Comparison of ENCODE assay signal across 10 cellular contexts in the genomic region with DNA sequence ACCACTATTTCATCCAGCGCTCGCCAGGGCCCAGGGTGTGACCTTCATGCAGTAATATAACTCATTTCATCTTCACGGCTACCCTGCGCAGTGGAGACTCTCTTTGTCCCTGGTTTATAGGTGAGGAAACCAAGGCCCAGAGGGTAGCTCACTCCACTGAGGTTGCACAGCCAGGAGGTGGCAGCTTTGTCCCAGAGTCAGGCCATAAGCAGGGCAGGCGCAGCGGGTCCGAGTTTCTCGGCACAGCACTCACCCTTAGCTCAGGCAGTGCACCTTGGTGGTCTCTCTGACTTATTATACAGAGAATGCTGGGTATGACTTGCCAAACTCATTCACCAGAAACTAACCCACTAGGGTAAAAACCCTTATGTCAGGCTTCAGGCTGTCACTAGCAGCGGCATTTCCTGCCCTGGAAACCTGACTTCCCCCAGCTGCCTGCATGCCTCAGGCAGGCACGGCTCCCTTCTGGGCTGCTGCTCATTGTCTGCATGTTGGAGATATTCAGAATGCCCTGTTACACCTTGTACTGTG. TPM values are rescaled to one million over a fixed set of nuclear protein-coding genes. Genes with fewer than 3 reads are reported as not detected.
DNase-seq lines count a peak whose midpoint lies in the region; ATAC-seq and TF ChIP-seq lines count a peak whose summit lies in the region.
"Had no signal": no experiment of that assay in that cellular context is flagged by ENCODE, and none has a peak within 500 bp of the region (broad histone marks: within the 10 kb centered on the region; RNA-seq: fewer than 3 reads in every experiment).

No MANE protein-coding gene starts in this region.

- H3K27me3 Mint-ChIP-seq in GM23338 (ENCODE audit: insufficient read depth, low read depth, poor library complexity) (peaks cover 7% of the 10 kb centered on the region), natural killer cell (ENCODE audit: low read depth in 2 of 2) (no peaks in the 10 kb centered on the region)
- H3K27me3 Mint-ChIP-seq: stimulated activated naive CD8-positive, alpha-beta T cell treated with anti-CD3 and anti-CD28 coated beads, Interleukin-15, Interleukin-2, amounts not matched to agents 100 ng/mL and 50 ng/mL, for 24 hours had no signal

- CTCF ChIA-PET in RWPE1 (lab: Yijun Ruan, JAX) = interaction anchor here (0.6 to 1.0 kb wide), 2 partner anchors 90 to 649 kb away, joined by 3 to 4 read pairs; no protein-coding TSS in a partner anchor

- H3K27me3 ChIP-seq in GM23338 (ENCODE audit: insufficient read depth) = no peaks in the 10 kb centered on the region
- H3K27me3 ChIP-seq in uterus = no peaks in the 10 kb centered on the region

- no peak overlapping the region for H2AFZ ChIP-seq in GM23338

- peak overlapping the region; percentile 92 for H3K27ac Mint-ChIP-seq in GM23338
- H3K27ac Mint-ChIP-seq in natural killer cell = peak overlapping the region; percentile 84 to 93
- H3K27ac Mint-ChIP-seq: stimulated activated naive CD8-positive, alpha-beta T cell treated with anti-CD3 and anti-CD28 coated beads, Interleukin-15, Interleukin-2, amounts not matched to agents 100 ng/mL and 50 ng/mL, for 24 hours had no signal

- no peak for TF ChIP-seq POLR2A in uterus (IDR thresholded peaks at IDR 0.05)

- H3K4me1 Mint-ChIP-seq in GM23338 = peaks cover 47% of the 10 kb centered on the region
- peaks cover 39 to 60% of the 10 kb centered on the region in 2 donors for H3K4me1 Mint-ChIP-seq in natural killer cell

- ATAC-seq in GM23338 = no peak
- peak in 2 of 3 donors; percentile 68 to 85 for ATAC-seq in natural killer cell
- ATAC-seq in GM21526 (IDR thresholded peaks at IDR 0.05; ENCODE audit: low FRiP score, unreplicated experiment) = no peak
- ATAC-seq: Right ventricle myocardium inferior had no signal

- no peaks in the 10 kb centered on the region for H3K9me3 Mint-ChIP-seq in GM23338
- H3K9me3 Mint-ChIP-seq in natural killer cell = no peaks in the 10 kb centered on the region
- H3K9me3 Mint-ChIP-seq: stimulated activated naive CD8-positive, alpha-beta T cell treated with anti-CD3 and anti-CD28 coated beads, Interleukin-15, Interleukin-2, amounts not matched to agents 100 ng/mL and 50 ng/mL, for 24 hours had no signal

- no peaks in the 10 kb centered on the region for H3K9me2 ChIP-seq in GM23338 (ENCODE audit: insufficient read depth)

- H3K36me3 ChIP-seq in GM23338 (ENCODE audit: insufficient read depth) = peaks cover 5% of the 10 kb centered on the region; the same call in 1 of the 2 replicates
- no peaks in the 10 kb centered on the region for H3K36me3 ChIP-seq in uterus

- POLR2A ChIA-PET in RWPE1 (lab: Yijun Ruan, JAX; ENCODE audit: low non-redundant PET) = interaction anchor here (0.5 kb wide), 1 partner anchor 287 kb away, joined by 5 read pairs; no protein-coding TSS in a partner anchor

- H3K27ac ChIP-seq in GM23338 (ENCODE audit: low read depth) (peak overlapping the region; percentile 99), RWPE1 (peak overlapping the region; percentile 99), uterus (no peak overlapping the region)

- peaks cover 5% of the 10 kb centered on the region for H4K20me1 ChIP-seq in GM23338 (replicated peaks; ENCODE audit: insufficient read depth)

- H3K4me1 ChIP-seq in GM23338 (ENCODE audit: insufficient read depth) (peaks cover 27% of the 10 kb centered on the region), uterus (peaks cover 0 to 14% of the 10 kb centered on the region in 2 donors)

- no peaks in the 10 kb centered on the region for H3K9me3 ChIP-seq in uterus

- TF ChIP-seq CTCF in GM23338 (conservative IDR thresholded peaks at IDR 0.05; ENCODE audit: low read depth in 2 of 2) (peak in 1 of 2 experiments; percentile 55; a peak in 2 of 4 replicates), RWPE1 (conservative IDR thresholded peaks at IDR 0.05; ENCODE audit: low read depth) (no peak), choroid plexus epithelial cell (conservative IDR thresholded peaks at IDR 0.05; ENCODE audit: low read depth, low read length) (peak; percentile 5), natural killer cell (IDR thresholded peaks at IDR 0.05) (no peak), uterus (IDR thresholded peaks at IDR 0.05) (no peak)

- peaks cover 22% of the 10 kb centered on the region for H3K36me3 Mint-ChIP-seq in GM23338 (ENCODE audit: low read depth)
- no peaks in the 10 kb centered on the region for H3K36me3 Mint-ChIP-seq in natural killer cell

- peaks cover 11% of the 10 kb centered on the region for H3F3A ChIP-seq in GM23338 (replicated peaks; ENCODE audit: low read depth)

- H3K4me2 ChIP-seq in GM23338 = no peak overlapping the region

- H3K79me2 ChIP-seq in GM23338 (replicated peaks; ENCODE audit: insufficient read depth) = peaks cover 67% of the 10 kb centered on the region

- DNase-seq in GM23338 (ENCODE audit: low spot score) (peak; percentile 21), RWPE1 (ENCODE audit: low spot score) (no peak), choroid plexus epithelial cell (ENCODE audit: low read depth) (peak; percentile 23), natural killer cell (no peak), AML-193 (lab: John Stamatoyannopoulos, UW) (no peak), uterus (no peak)
- DNase-seq in effector CD8-positive, alpha-beta T cell (lab: John Stamatoyannopoulos, UW) = no peak

- no peak overlapping the region for H3K4me3 ChIP-seq in GM23338
- H3K4me3 ChIP-seq in choroid plexus epithelial cell (ENCODE audit: low read depth, low read length) = no peak overlapping the region
- H3K4me3 ChIP-seq in uterus = no peak overlapping the region

- intact Hi-C loops in natural killer cell (cut with micrococcal nuclease) (no loop called here), uterus (cut with DNase I; ENCODE audit: low total_unique reads) (no loop called here)

- no peak overlapping the region; the same call in 2 of the 3 replicates for H3K4me3 Mint-ChIP-seq in GM23338
- peak overlapping the region; percentile 75 for H3K4me3 Mint-ChIP-seq in natural killer cell
- H3K4me3 Mint-ChIP-seq: stimulated activated naive CD8-positive, alpha-beta T cell treated with anti-CD3 and anti-CD28 coated beads, Interleukin-15, Interleukin-2, amounts not matched to agents 100 ng/mL and 50 ng/mL, for 24 hours had no signal

TF ChIP-seq in GM23338, 12 proteins besides CTCF, POLR2A, EP300 and RAD21 (continues in another document):
- no peak for TF ChIP-seq EZH2phosphoT487 (IDR thresholded peaks at IDR 0.05; ENCODE audit: unreplicated experiment)
- no peak for TF ChIP-seq EZH2 (IDR thresholded peaks at IDR 0.05; ENCODE audit: low read depth, unreplicated experiment)
- no peak for TF ChIP-seq POLR2AphosphoS5 (IDR thresholded peaks at IDR 0.05; ENCODE audit: low read depth)

RNA-seq across cellular contexts. Expression of gene PPP5C, which starts 24.5 kb away (rescaled TPM):
- total RNA-seq in GM23338 (2014; rRNA removed; shearing (Covaris generic)) = 111 and 123 TPM in 2 replicates
- 45.3 and 51.6 TPM in 2 replicates for polyA plus RNA-seq in GM23338 (2016; fragmentation: Nextera tagmentation; extraction: Ambion mirVana)
- 100 to 1,000 TPM in 1 of 3 donors, 10 to 100 TPM in 2; 95.4 to 106 (median 98.4) TPM for total RNA-seq in natural killer cell
- 10 to 100 TPM; 26.1 to 92.3 (median 62.5) TPM for total RNA-seq in uterus

RNA-seq across cellular contexts. Expression of gene CCDC8, which starts 41.9 kb away (rescaled TPM):
- 16.5 and 17.4 TPM in 2 replicates for total RNA-seq in GM23338 (2014; rRNA removed; shearing (Covaris generic))
- 5.6 and 6.0 TPM in 2 replicates for polyA plus RNA-seq in GM23338 (2016; fragmentation: Nextera tagmentation; extraction: Ambion mirVana)
- total RNA-seq in natural killer cell (not detected), uterus (10 to 100 TPM in 2 of 4 donors, 1 to 10 TPM in 2; 7.2 to 89.1 (median 26.2) TPM)

RNA-seq across cellular contexts. Expression of gene PNMA8C, which starts 57.3 kb away (rescaled TPM):
- total RNA-seq in GM23338 (2014; rRNA removed; shearing (Covaris generic)) = 2.3 and 2.6 TPM in 2 replicates
- 0.44 and 0.59 TPM in 2 replicates for polyA plus RNA-seq in GM23338 (2016; fragmentation: Nextera tagmentation; extraction: Ambion mirVana)
- total RNA-seq in natural killer cell (1 to 10 TPM in 1 of 3 donors, under 1 TPM in 2; 0.55 to 1.2 (median 0.87) TPM), uterus (1 to 10 TPM in 1 of 4 donors, under 1 TPM in 2, not detected in 1; under 0.01 to 3.7 (median 0.73) TPM)
- total RNA-seq: Right ventricle myocardium inferior had no signal

Comparison
In these comparisons a context has a peak if more than half of its experiments do, and no peak if none do; other contexts are left out.
1. ATAC-seq: peak in natural killer cell (2 of 3); none in GM23338 (single experiment) and GM21526 (single experiment).
2. DNase-seq: peak in GM23338 (single experiment) and choroid plexus epithelial cell (single experiment); none in RWPE1 (single experiment), natural killer cell (single experiment), AML-193 (0 of 2), uterus (0 of 2) and effector CD8-positive, alpha-beta T cell (single experiment).
3. H3K27ac ChIP-seq: peak in GM23338 (single experiment) and RWPE1 (single experiment); none in uterus (0 of 2).
4. RNA of gene CCDC8, which starts 41.9 kb away (total RNA-seq): 7.2 to 89.1 TPM in uterus and 16.5 to 17.4 TPM in GM23338; not detected in natural killer cell; every median in the first group is over 4 times any median in the second.